18 cellular contexts compared by ENCODE assay signal in genomic region chr18:39838831-39839230, GRCh38.
"Had no signal": no experiment of that assay in that cellular context is flagged by ENCODE, and none has a peak within 500 bp of the region (broad histone marks: within the 10 kb centered on the region; RNA-seq: fewer than 3 reads in every experiment).

No MANE protein-coding gene starts in this region.

- H3K27me3 ChIP-seq: ovary, right atrium auricular region had no signal

- DNase-seq: effector memory CD4-positive, alpha-beta T cell; esophagus squamous epithelium; foreskin melanocyte; head of caudate nucleus; kidney glomerular epithelial cell; mammary epithelial cell; naive thymus-derived CD4-positive, alpha-beta T cell; nucleus accumbens; ovary; small intestine; stimulated activated CD4-positive, alpha-beta T cell treated with anti-CD3 and anti-CD28 coated beads, Interleukin-12 subunit alpha, Interleukin-12 subunit beta, amount 100 ng/mL, for 4 hours; stimulated activated naive CD4-positive, alpha-beta T cell; stomach; substantia nigra; transverse colon had no signal

- H3K4me3 Mint-ChIP-seq: naive thymus-derived CD4-positive, alpha-beta T cell had no signal

- H3K4me3 ChIP-seq: esophagus squamous epithelium, hepatocyte, ovary, right atrium auricular region, stomach, thoracic aorta, transverse colon had no signal

- H3K27ac Mint-ChIP-seq: naive thymus-derived CD4-positive, alpha-beta T cell had no signal

- H3K4me1 Mint-ChIP-seq: naive thymus-derived CD4-positive, alpha-beta T cell had no signal

- H3K27ac ChIP-seq: esophagus squamous epithelium, hepatocyte, ovary, right atrium auricular region, stomach, thoracic aorta, transverse colon had no signal

- H3K36me3 ChIP-seq: esophagus squamous epithelium, ovary, right atrium auricular region, stomach, thoracic aorta, transverse colon had no signal
